In the genomic region with DNA sequence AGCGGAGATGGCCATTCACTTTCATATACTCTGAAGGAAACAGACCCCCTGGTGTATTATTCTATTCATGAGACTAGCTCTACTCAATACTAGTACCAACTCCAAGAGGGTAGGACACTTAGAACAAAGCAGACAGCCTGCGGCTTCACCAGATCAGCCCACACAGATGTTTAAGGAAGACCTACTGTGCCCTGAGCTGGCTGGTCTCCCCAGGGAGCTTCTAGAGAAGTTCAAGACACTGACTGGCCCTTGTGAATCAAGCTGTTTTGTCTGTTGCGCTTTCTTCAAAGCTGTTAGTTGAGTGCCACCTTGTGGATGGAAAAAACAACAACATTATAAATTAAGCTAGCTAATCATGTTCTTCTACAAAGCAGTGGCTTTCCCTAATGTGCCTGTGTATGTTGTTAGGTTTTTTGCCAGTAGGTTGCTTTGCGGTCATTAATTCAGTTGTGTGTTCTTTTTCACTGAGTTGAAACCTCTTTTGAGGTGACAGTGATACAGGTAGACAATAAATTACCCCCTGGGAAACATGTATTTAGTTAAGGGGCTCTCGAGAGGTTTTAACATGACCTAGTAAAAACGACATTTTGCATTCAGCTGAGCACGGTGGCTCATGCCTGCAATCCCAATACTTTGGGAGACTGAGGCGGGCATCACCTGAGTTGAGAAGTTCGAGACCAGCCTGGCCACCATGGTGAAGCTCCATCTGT, we compare ENCODE assay signal across 8 cellular contexts.
DNase-seq lines count a peak whose midpoint lies in the region; ATAC-seq and TF ChIP-seq lines count a peak whose summit lies in the region.

No MANE protein-coding gene starts in this region.

- no peak overlapping the region for H3T11ph ChIP-seq in H9 (ENCODE audit: low read length)

- H3K4me2 ChIP-seq in DND-41 (ENCODE audit: insufficient read depth, low read length): no peak overlapping the region
- no peak overlapping the region for H3K4me2 ChIP-seq in H9 (ENCODE audit: insufficient read depth, insufficient read length, low read length)
- H3K4me2 ChIP-seq in neuronal stem cell (ENCODE audit: insufficient read depth, low read length, poor library complexity, severe bottlenecking): no peak overlapping the region

- H2BK5ac ChIP-seq in H9 (ENCODE audit: insufficient read length, low read length) (no peak overlapping the region), neuronal stem cell (ENCODE audit: low read length) (no peak overlapping the region)

- H3K36me3 Mint-ChIP-seq in H9 (ENCODE audit: insufficient read depth in 1 of 3, low read depth in 3 of 3): peaks cover 16 to 45% (median 40%) of the 10 kb centered on the region in 3 experiments; a peak in 5 of 7 replicates

- H3K4me1 ChIP-seq in DND-41 (ENCODE audit: insufficient read depth, low read length) (no peaks in the 10 kb centered on the region), H9 (ENCODE audit: insufficient read depth, low read length) (no peaks in the 10 kb centered on the region), neuronal stem cell (ENCODE audit: control insufficient read depth in 2 of 2, insufficient read depth in 1 of 2, low read depth in 1 of 2, low read length in 2 of 2) (peaks cover 4 to 5% of the 10 kb centered on the region in 2 donors)

- H3K4ac ChIP-seq in H9 (ENCODE audit: low read depth, low read length): no peak overlapping the region
- no peak overlapping the region for H3K4ac ChIP-seq in neuronal stem cell (ENCODE audit: low read length)

- no peak overlapping the region for H3K14ac ChIP-seq in H9 (ENCODE audit: insufficient read depth, low read length)
- H3K14ac ChIP-seq in neuronal stem cell (ENCODE audit: low read length): no peak overlapping the region

- H3K27me3 ChIP-seq in DND-41 (ENCODE audit: insufficient read depth, low read length, poor library complexity) (peaks cover 29% of the 10 kb centered on the region), H9 (ENCODE audit: insufficient read depth, low read length) (no peaks in the 10 kb centered on the region), neuronal stem cell (ENCODE audit: control insufficient read depth in 3 of 3, insufficient read depth in 3 of 3, low read depth in 1 of 3, low read length in 3 of 3) (no peaks in the 10 kb centered on the region)

- no peaks in the 10 kb centered on the region for H3K27me3 Mint-ChIP-seq in H9 (ENCODE audit: low read depth)

- H3K36me3 ChIP-seq in DND-41 (ENCODE audit: insufficient read depth, low read length): no peaks in the 10 kb centered on the region
- H3K36me3 ChIP-seq in neuronal stem cell (replicated peaks in 1 of 2; ENCODE audit: control insufficient read depth in 2 of 2, insufficient read depth in 2 of 2, low read length in 2 of 2): no peaks in the 10 kb centered on the region

- no peak overlapping the region for H2BK20ac ChIP-seq in H9 (ENCODE audit: low read depth, low read length, poor library complexity, severe bottlenecking)

- H2AK5ac ChIP-seq in H9 (ENCODE audit: insufficient read length, low read length) (no peak overlapping the region), neuronal stem cell (ENCODE audit: low read depth, low read length) (no peak overlapping the region)

- H3K79me1 ChIP-seq in H9 (ENCODE audit: insufficient read depth, low read depth, low read length, poor library complexity, severe bottlenecking) (no peaks in the 10 kb centered on the region), neuronal stem cell (ENCODE audit: low read depth, low read length) (no peaks in the 10 kb centered on the region)

- H2BK120ac ChIP-seq in H9 (ENCODE audit: low read depth, low read length, poor library complexity, severe bottlenecking): no peak overlapping the region
- H2BK120ac ChIP-seq in neuronal stem cell (ENCODE audit: low read depth, low read length): no peak overlapping the region

- peak; percentile 56 for DNase-seq in DND-41
- peak; percentile 65 for DNase-seq in H9
- DNase-seq in NCI-H2029 (lab: John Stamatoyannopoulos, UW): peak; percentile 47
- peak; percentile 46 to 73 for DNase-seq in SW 1271 (lab: John Stamatoyannopoulos, UW)
- peak; percentile 93 for DNase-seq in fibroblast of peridontal ligament (ENCODE audit: extremely low read depth)
- peak; percentile 71 for DNase-seq in neuronal stem cell (ENCODE audit: low spot score)
- DNase-seq in activated effector memory CD4-positive, alpha-beta T cell treated with Interleukin-2 at 50 U/mL for 16 hours: no peak

- no peak overlapping the region for H3K4me3 Mint-ChIP-seq in H9

- ATAC-seq in DND-41 (ENCODE audit: insufficient read depth, low read depth) (peak; percentile 93), GM19324 (IDR thresholded peaks at IDR 0.05; ENCODE audit: low FRiP score, unreplicated experiment) (no peak)

- H4K5ac ChIP-seq in H9 (ENCODE audit: insufficient read length, low read depth, low read length): no peak overlapping the region

- no peak overlapping the region for H3K4me3 ChIP-seq in DND-41 (ENCODE audit: low read depth in 1 of 2, low read length in 2 of 2)
- no peak overlapping the region for H3K4me3 ChIP-seq in neuronal stem cell (ENCODE audit: low read length in 2 of 2)

- H3K9me3 Mint-ChIP-seq in H9: no peaks in the 10 kb centered on the region

- no peak overlapping the region for H3K27ac ChIP-seq in DND-41 (ENCODE audit: low read length)
- H3K27ac ChIP-seq in H9 (ENCODE audit: insufficient read length, low read depth, low read length): no peak overlapping the region
- no peak overlapping the region for H3K27ac ChIP-seq in neuronal stem cell (replicated peaks; ENCODE audit: low read length)

- H4K8ac ChIP-seq in H9 (replicated peaks; ENCODE audit: insufficient read length, low read depth, low read length) (no peak overlapping the region), neuronal stem cell (ENCODE audit: low read depth, low read length) (no peak overlapping the region)

- no peak overlapping the region for H2BK15ac ChIP-seq in H9 (ENCODE audit: low read depth, low read length)
- H2BK15ac ChIP-seq in neuronal stem cell (ENCODE audit: low read length): no peak overlapping the region

- no CpG with 5 or more reads among the region's 9 CpGs for WGBS in H9 (ENCODE audit: extremely low coverage, insufficient read length, low lambda C conversion rate)
- WGBS in neuronal stem cell (ENCODE audit: extremely low coverage in 2 of 2, insufficient read length in 2 of 2, insufficient replicate concordance in 1 of 2), 2 donors: no CpG with 5 or more reads among the region's 9 CpGs

- no peaks in the 10 kb centered on the region for H3K79me2 ChIP-seq in DND-41 (ENCODE audit: insufficient read depth, low read length)
- no peaks in the 10 kb centered on the region for H3K79me2 ChIP-seq in H9 (ENCODE audit: insufficient read depth, low read length)

- H2BK12ac ChIP-seq in H9 (ENCODE audit: insufficient read length, low read depth, low read length) (no peak overlapping the region), neuronal stem cell (ENCODE audit: low read length) (no peak overlapping the region)

- H3K9me3 ChIP-seq in DND-41 (ENCODE audit: insufficient read depth, low read length, severe bottlenecking): no peaks in the 10 kb centered on the region
- no peaks in the 10 kb centered on the region for H3K9me3 ChIP-seq in H9 (ENCODE audit: control insufficient read depth, low read depth, low read length)
- no peaks in the 10 kb centered on the region for H3K9me3 ChIP-seq in neuronal stem cell (replicated peaks in 1 of 2; ENCODE audit: control insufficient read depth in 2 of 2, insufficient read depth in 1 of 2, low read depth in 1 of 2, low read length in 2 of 2)

- peaks cover 12 to 16% of the 10 kb centered on the region in 2 experiments for H3K4me1 Mint-ChIP-seq in H9

- no peak overlapping the region; a peak in 1 of 7 replicates for H3K27ac Mint-ChIP-seq in H9

- H2AFZ ChIP-seq in DND-41 (ENCODE audit: low read depth, low read length) (no peak overlapping the region), H9 (ENCODE audit: low read length) (no peak overlapping the region), neuronal stem cell (ENCODE audit: low read length) (no peak overlapping the region)

- H3K23ac ChIP-seq in H9 (ENCODE audit: insufficient read length, low read depth, low read length) (no peak overlapping the region), neuronal stem cell (ENCODE audit: low read depth, low read length, poor library complexity) (no peak overlapping the region)

- no peaks in the 10 kb centered on the region for H4K20me1 ChIP-seq in DND-41 (ENCODE audit: insufficient read depth, low read length)
- H4K20me1 ChIP-seq in H9 (ENCODE audit: control insufficient read depth, insufficient read depth, insufficient read length): peaks cover 3% of the 10 kb centered on the region

- H4K91ac ChIP-seq in H9 (ENCODE audit: insufficient read length, low read depth, low read length) (no peak overlapping the region), neuronal stem cell (ENCODE audit: low read depth, low read length, poor library complexity) (no peak overlapping the region)

- no peaks in the 10 kb centered on the region for H3K23me2 ChIP-seq in H9 (ENCODE audit: insufficient read length, low read depth, low read length, poor library complexity, severe bottlenecking)

- H3K9ac ChIP-seq in DND-41 (ENCODE audit: low read depth, low read length) (no peak overlapping the region), H9 (ENCODE audit: extremely low read depth, insufficient read length, low read length) (no peak overlapping the region), neuronal stem cell (ENCODE audit: low read depth, low read length, poor library complexity) (no peak overlapping the region)

- H3K56ac ChIP-seq in H9 (ENCODE audit: insufficient read length, low read depth, low read length): no peak overlapping the region

- H3K18ac ChIP-seq in H9 (ENCODE audit: insufficient read length, low read depth, low read length): no peak overlapping the region
- no peak overlapping the region for H3K18ac ChIP-seq in neuronal stem cell (ENCODE audit: low read length)

- TF ChIP-seq CTCF in DND-41 (IDR thresholded peaks at IDR 0.05; ENCODE audit: borderline replicate concordance, extremely low read depth, low read length, poor library complexity, severe bottlenecking): peak; percentile 66
- TF ChIP-seq CTCF in H9 (conservative IDR thresholded peaks at IDR 0.05): peak; percentile 81
